Comparison of ENCODE assay signal across 8 cellular contexts in the genomic region with DNA sequence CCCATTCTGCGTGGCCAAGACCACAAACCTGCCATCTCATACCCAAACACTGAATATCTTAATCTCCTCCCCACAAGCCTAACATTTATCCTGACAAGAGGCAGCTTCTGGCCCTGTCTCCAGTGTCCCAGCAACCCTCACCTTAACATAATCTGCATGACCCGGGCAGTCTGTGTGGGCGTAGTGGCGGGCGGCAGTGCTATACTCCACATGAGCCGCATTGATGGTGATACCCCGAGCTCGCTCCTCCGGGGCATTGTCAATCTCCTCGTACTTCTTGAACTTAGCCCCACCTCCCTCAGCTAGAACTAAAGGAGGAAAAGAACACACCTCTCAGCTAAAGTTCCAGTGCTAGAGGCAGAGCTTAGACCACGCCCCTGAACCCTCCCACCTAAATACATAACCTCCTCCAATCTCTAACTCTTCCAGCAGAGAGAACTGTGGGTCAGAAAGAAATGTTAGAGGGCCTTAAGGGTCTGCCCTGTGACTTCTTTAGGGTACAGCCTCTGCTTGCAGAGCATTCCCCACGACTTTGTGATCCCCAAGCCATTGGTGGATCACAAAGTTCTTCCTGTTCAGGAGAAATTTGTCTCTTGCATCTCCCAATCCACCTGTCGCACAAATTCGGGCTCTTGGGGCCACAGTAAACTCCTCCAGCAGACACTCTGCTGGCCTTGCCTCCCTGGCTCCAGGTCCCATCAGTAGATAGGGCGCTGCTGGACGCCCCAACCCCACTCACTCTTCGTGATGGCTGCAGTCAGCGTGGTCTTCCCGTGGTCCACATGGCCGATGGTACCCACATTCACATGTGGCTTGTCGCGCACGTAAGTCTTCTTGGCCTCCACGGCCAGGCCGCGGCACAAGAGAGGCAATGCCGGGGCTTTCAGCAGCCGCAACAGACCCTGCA.
DNase-seq lines count a peak whose midpoint lies in the region; ATAC-seq and TF ChIP-seq lines count a peak whose summit lies in the region.

No MANE protein-coding gene starts in this region.

- DNase-seq in AG09309 (ENCODE audit: low read depth) (no peak), NB4 (ENCODE audit: low read depth) (peak; percentile 72), GM19238 (ENCODE audit: insufficient read length, low spot score) (no peak)
- peak; percentile 18 for DNase-seq in activated naive CD8-positive, alpha-beta T cell treated with anti-CD3 and anti-CD28 coated beads, Interleukin-2, amount 50 U/mL, for 16 hours (ENCODE audit: low read depth, low spot score)
- DNase-seq in stimulated activated CD4-positive, alpha-beta T cell treated with anti-CD3 and anti-CD28 coated beads, Interleukin-12 subunit alpha, Interleukin-12 subunit beta, amount 100 ng/mL, for 4 hours = peak; percentile 44

- H3K4me3 ChIP-seq in AG09309 (ENCODE audit: control insufficient read depth, low read depth, low read length) = peak overlapping the region; percentile 56
- peak overlapping the region; percentile 99 for H3K4me3 ChIP-seq in NB4 (ENCODE audit: low read depth, low read length)
- peak overlapping the region; percentile 99 for H3K4me3 ChIP-seq in iPS-15b (ENCODE audit: low read depth, low read length)

- peak overlapping the region; percentile 98 for H3K9ac ChIP-seq in iPS-15b (ENCODE audit: low read depth, low read length)

- TF ChIP-seq POLR2A in NB4 (IDR thresholded peaks at IDR 0.05; ENCODE audit: extremely low read depth, insufficient read length) = no peak

- peak; percentile 3 for ATAC-seq in GM18867 (IDR thresholded peaks at IDR 0.05; ENCODE audit: unreplicated experiment)
- no peak for ATAC-seq in GM21390 (IDR thresholded peaks at IDR 0.05; ENCODE audit: unreplicated experiment)

- peaks cover 3% of the 10 kb centered on the region for H3K4me1 ChIP-seq in iPS-15b (ENCODE audit: control insufficient read depth, insufficient read depth, low read length)

- no peaks in the 10 kb centered on the region for H3K27me3 ChIP-seq in iPS-15b (ENCODE audit: control insufficient read depth, insufficient read depth, low read length)

- peaks cover 29% of the 10 kb centered on the region for H3K36me3 ChIP-seq in iPS-15b (ENCODE audit: control insufficient read depth, insufficient read depth, low read length)

- TF ChIP-seq CTCF in AG09309 (IDR thresholded peaks at IDR 0.05; ENCODE audit: control insufficient read depth, insufficient read depth, low read depth, low read length, missing control alignments) (no peak), NB4 (IDR thresholded peaks at IDR 0.05; ENCODE audit: low read depth, low read length) (no peak)

- no peaks in the 10 kb centered on the region for H3K9me3 ChIP-seq in iPS-15b (ENCODE audit: control insufficient read depth, insufficient read depth, low read length)

Comparison
In these comparisons a context has a peak if more than half of its experiments do, and no peak if none do; other contexts are left out.
1. DNase-seq: peak in NB4 (single experiment), activated naive CD8-positive, alpha-beta T cell treated with anti-CD3 and anti-CD28 coated beads, Interleukin-2, amount 50 U/mL, for 16 hours (single experiment) and stimulated activated CD4-positive, alpha-beta T cell treated with anti-CD3 and anti-CD28 coated beads, Interleukin-12 subunit alpha, Interleukin-12 subunit beta, amount 100 ng/mL, for 4 hours (single experiment); none in AG09309 (single experiment) and GM19238 (single experiment).
2. Peak in every context shown above with its lines, with median percentiles within 50 percentile points of each other: H3K4me3 ChIP-seq.